34 cellular contexts compared by ENCODE assay signal in genomic region chr1:235088907-235089306, GRCh38.
"Had no signal": no experiment of that assay in that cellular context is flagged by ENCODE, and none has a peak within 500 bp of the region (broad histone marks: within the 10 kb centered on the region; RNA-seq: fewer than 3 reads in every experiment).

No MANE protein-coding gene starts in this region.

- H3K27me3 Mint-ChIP-seq: activated naive CD4-positive, alpha-beta T cell treated with anti-CD3 and anti-CD28 coated beads, Interleukin-2, amount 50 U/mL, for 24 hours had no signal

- H3K27ac Mint-ChIP-seq: activated B cell treated with CpG ODN at 0.5 μM for 24 hours; activated naive CD4-positive, alpha-beta T cell treated with anti-CD3 and anti-CD28 coated beads, Interleukin-2, amount 50 U/mL, for 24 hours; stimulated activated effector memory CD8-positive, alpha-beta T cell treated with anti-CD3 and anti-CD28 coated beads, Interleukin-12 subunit alpha, Interleukin-12 subunit beta, amount 100 ng/mL, for 72 hours had no signal

- H3K9me3 Mint-ChIP-seq: activated B cell treated with CpG ODN at 0.5 μM for 24 hours; activated naive CD4-positive, alpha-beta T cell treated with anti-CD3 and anti-CD28 coated beads, Interleukin-2, amount 50 U/mL, for 24 hours; activated T-cell treated with anti-CD3 and anti-CD28 coated beads, Interleukin-2, amount 50 U/mL, for 72 hours; effector memory CD8-positive, alpha-beta T cell; naive thymus-derived CD4-positive, alpha-beta T cell; stimulated activated effector memory CD8-positive, alpha-beta T cell treated with anti-CD3 and anti-CD28 coated beads, Interleukin-12 subunit alpha, Interleukin-12 subunit beta, amount 100 ng/mL, for 72 hours had no signal

- FAIRE-seq: endothelial cell of umbilical vein, frontal cortex, pancreas, small intestine had no signal

- H3K27ac ChIP-seq: adrenal gland, brain microvascular endothelial cell, left lung, neutrophil, suprapubic skin, transverse colon, uterus had no signal

- H3K4me3 Mint-ChIP-seq: activated B cell treated with CpG ODN at 0.5 μM for 24 hours; activated naive CD4-positive, alpha-beta T cell treated with anti-CD3 and anti-CD28 coated beads, Interleukin-2, amount 50 U/mL, for 24 hours; effector memory CD8-positive, alpha-beta T cell; stimulated activated effector memory CD8-positive, alpha-beta T cell treated with anti-CD3 and anti-CD28 coated beads, Interleukin-12 subunit alpha, Interleukin-12 subunit beta, amount 100 ng/mL, for 72 hours had no signal

- ATAC-seq: effector memory CD8-positive, alpha-beta T cell; left lung; naive thymus-derived CD4-positive, alpha-beta T cell; pancreas; right cardiac atrium had no signal

- DNase-seq: activated B cell treated with CpG ODN at 0.5 μM for 24 hours; activated CD4-positive, alpha-beta T cell treated with anti-CD3 and anti-CD28 coated beads for 4 hours; activated CD4-positive, alpha-beta T cell treated with anti-CD3 and anti-CD28 coated beads, Interleukin-2, amount 50 U/mL, for 48 hours; activated CD8-positive, alpha-beta memory T cell treated with anti-CD3 and anti-CD28 coated beads, Interleukin-2, amount 50 U/mL, for 48 hours; activated gamma-delta T cell treated with Interleukin-2 at 50 U/mL for 16 hours; activated T-cell treated with anti-CD3 and anti-CD28 coated beads, Interleukin-2, amount 50 U/mL, for 72 hours; adrenal gland; brain microvascular endothelial cell; central memory CD4-positive, alpha-beta T cell; dermis blood vessel endothelial cell; effector memory CD8-positive, alpha-beta T cell; glutamatergic neuron; hippocampal formation; kidney glomerular epithelial cell; left lung; naive thymus-derived CD4-positive, alpha-beta T cell; pancreas; small intestine; stimulated activated CD4-positive, alpha-beta T cell treated with anti-CD3 and anti-CD28 coated beads, Interleukin-2, amount 100 ng/mL, for 24 hours; stomach; T-helper 1 cell; T-helper 9 cell; transverse colon; uterus had no signal

- H3K9me3 ChIP-seq: adrenal gland, ascending aorta, esophagus muscularis mucosa, left lung, neutrophil, pancreas, stomach, suprapubic skin, transverse colon, uterus had no signal

- H3K36me3 ChIP-seq: adrenal gland, ascending aorta, brain microvascular endothelial cell, esophagus muscularis mucosa, left lung, neutrophil, pancreas, stomach, suprapubic skin, transverse colon, uterus had no signal

- H3K4me3 ChIP-seq: adrenal gland, ascending aorta, esophagus muscularis mucosa, left lung, lung, pancreas, stomach, suprapubic skin, transverse colon, uterus had no signal

- H3K36me3 Mint-ChIP-seq: activated naive CD4-positive, alpha-beta T cell treated with anti-CD3 and anti-CD28 coated beads, Interleukin-2, amount 50 U/mL, for 24 hours; naive thymus-derived CD4-positive, alpha-beta T cell; stimulated activated effector memory CD8-positive, alpha-beta T cell treated with anti-CD3 and anti-CD28 coated beads, Interleukin-12 subunit alpha, Interleukin-12 subunit beta, amount 100 ng/mL, for 72 hours had no signal

- H3K4me1 ChIP-seq: uterus had no signal

- H3K27me3 ChIP-seq: adrenal gland, ascending aorta, brain microvascular endothelial cell, esophagus muscularis mucosa, left lung, neutrophil, pancreas, stomach, suprapubic skin, transverse colon, uterus had no signal
